ENCODE assay signal across 8 cellular contexts in the genomic region with DNA sequence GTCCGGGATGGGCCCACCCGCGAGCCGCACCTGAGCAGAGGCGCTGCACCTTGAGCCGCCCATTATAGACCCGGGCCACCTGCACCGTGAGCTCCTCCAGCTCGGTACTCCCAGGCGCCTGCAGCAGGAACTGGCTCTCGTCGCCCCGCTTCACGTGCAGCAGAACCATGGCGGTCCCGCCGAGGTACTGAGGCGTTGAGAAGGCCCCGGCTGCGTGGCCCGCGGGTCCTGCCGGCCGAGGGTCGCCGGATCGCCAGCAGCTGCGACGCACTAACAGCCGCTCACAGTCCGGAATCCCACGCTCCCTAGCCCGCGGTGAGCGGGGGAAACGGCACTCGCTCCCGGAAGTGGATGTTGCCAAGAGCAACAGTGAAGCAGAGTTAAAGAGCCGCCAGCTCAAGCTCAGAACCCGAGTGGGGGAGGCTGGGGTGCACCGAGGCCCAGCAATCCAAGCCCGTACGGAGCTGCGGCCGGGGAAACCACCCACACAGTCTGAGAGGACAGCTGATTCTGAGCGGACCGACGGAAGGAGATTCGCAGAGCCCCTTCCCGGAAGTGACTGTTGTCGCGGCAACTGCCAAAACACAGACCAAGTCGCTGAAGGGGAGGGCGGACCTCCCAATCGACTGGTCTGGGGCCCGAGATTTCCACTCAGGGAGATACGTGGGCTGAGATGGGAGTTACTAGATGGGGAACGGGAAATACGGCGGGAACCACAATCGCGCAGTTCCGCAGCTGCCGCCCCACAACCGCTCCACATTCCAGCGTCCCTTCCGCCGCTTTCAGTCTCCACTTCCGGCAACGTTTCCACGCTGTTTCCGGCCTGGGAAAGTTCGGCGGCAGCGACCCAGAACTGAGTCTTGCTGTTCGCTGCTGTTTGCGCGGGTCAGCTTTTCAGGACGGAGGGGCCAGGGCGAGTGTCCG. TPM values are rescaled to one million over a fixed set of nuclear protein-coding genes. Genes with fewer than 3 reads are reported as not detected.
DNase-seq lines count a peak whose midpoint lies in the region; ATAC-seq and TF ChIP-seq lines count a peak whose summit lies in the region.

A gene with protein sequence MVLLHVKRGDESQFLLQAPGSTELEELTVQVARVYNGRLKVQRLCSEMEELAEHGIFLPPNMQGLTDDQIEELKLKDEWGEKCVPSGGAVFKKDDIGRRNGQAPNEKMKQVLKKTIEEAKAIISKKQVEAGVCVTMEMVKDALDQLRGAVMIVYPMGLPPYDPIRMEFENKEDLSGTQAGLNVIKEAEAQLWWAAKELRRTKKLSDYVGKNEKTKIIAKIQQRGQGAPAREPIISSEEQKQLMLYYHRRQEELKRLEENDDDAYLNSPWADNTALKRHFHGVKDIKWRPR (minus strand): TSS at position 303 of the 924 bp plus-strand sequence. CDS start 134 bp downstream, at position 169.

- peaks cover 11% of the 10 kb centered on the region for H3K27me3 Mint-ChIP-seq in dendritic cell treated with granulocyte-macrophage colony-stimulating factor and Interleukin-4, amounts not matched to agents 40 ng/mL and 50 ng/mL, for 4 days

- H3K9ac ChIP-seq in BLaER1, result peak within 1 kb of the TSS; percentile 87

- H3K4me1 ChIP-seq in BLaER1, result peaks cover 21% of the 10 kb centered on the region
- H3K4me1 ChIP-seq in left lung, result peaks cover 6 to 18% of the 10 kb centered on the region in 2 donors

- no peaks in the 10 kb centered on the region for H3K9me3 Mint-ChIP-seq in dendritic cell treated with granulocyte-macrophage colony-stimulating factor and Interleukin-4, amounts not matched to agents 40 ng/mL and 50 ng/mL, for 4 days

- peak; percentile 90 for DNase-seq in NCI-H748 (lab: John Stamatoyannopoulos, UW; ENCODE audit: unreplicated experiment)
- DNase-seq in activated CD4-positive, alpha-beta T cell treated with anti-CD3 and anti-CD28 coated beads, Interleukin-2, amount 50 U/mL, for 24 hours (ENCODE audit: low read depth in 1 of 2, low spot score in 1 of 2), result peak; percentile 79 to 82
- peak; percentile 90 to 91 for DNase-seq in left lung
- peak; percentile 74 to 77 for DNase-seq in stimulated activated CD4-positive, alpha-beta T cell treated with anti-CD3 and anti-CD28 coated beads, Interleukin-2, amount 100 ng/mL, for 48 hours

- peaks cover 36% of the 10 kb centered on the region for H3K36me3 Mint-ChIP-seq in dendritic cell treated with granulocyte-macrophage colony-stimulating factor and Interleukin-4, amounts not matched to agents 40 ng/mL and 50 ng/mL, for 4 days (ENCODE audit: low read depth)

- H3K36me3 ChIP-seq in BLaER1 (peaks cover 30% of the 10 kb centered on the region), left lung (peaks cover 0 to 23% of the 10 kb centered on the region in 2 donors)

- H3K4me3 ChIP-seq in BLaER1, result peak within 1 kb of the TSS; percentile 99
- H3K4me3 ChIP-seq in left lung, result peak within 1 kb of the TSS; percentile 74 to 94

- H3K27me3 ChIP-seq in BLaER1 (no peaks in the 10 kb centered on the region), left lung (no peaks in the 10 kb centered on the region)

- H3K27ac Mint-ChIP-seq in dendritic cell treated with granulocyte-macrophage colony-stimulating factor and Interleukin-4, amounts not matched to agents 40 ng/mL and 50 ng/mL, for 4 days, result peak within 1 kb of the TSS; percentile 96

- TF ChIP-seq CTCF in left lung (IDR thresholded peaks at IDR 0.05), result no peak

- peak within 1 kb of the TSS; percentile 80 for H3K4me2 ChIP-seq in BLaER1

- ATAC-seq in GM19324 (IDR thresholded peaks at IDR 0.05; ENCODE audit: low FRiP score, unreplicated experiment) (peak; percentile 98), HG03469 (IDR thresholded peaks at IDR 0.05; ENCODE audit: unreplicated experiment) (peak; percentile 90), left lung (peak; percentile 94)

- peaks cover 6% of the 10 kb centered on the region for H3K4me1 Mint-ChIP-seq in dendritic cell treated with granulocyte-macrophage colony-stimulating factor and Interleukin-4, amounts not matched to agents 40 ng/mL and 50 ng/mL, for 4 days (ENCODE audit: low read depth)

- peak within 1 kb of the TSS; percentile 82 for H3K27ac ChIP-seq in BLaER1
- H3K27ac ChIP-seq in left lung, result peak within 1 kb of the TSS; percentile 86 to 96

- intact Hi-C loops in dendritic cell treated with granulocyte-macrophage colony-stimulating factor and Interleukin-4, amounts not matched to agents 40 ng/mL and 50 ng/mL, for 4 days (cut with micrococcal nuclease), result no loop called here
- intact Hi-C loops in left lung (cut with DNase I), result no loop called here

- H4K20me1 ChIP-seq in BLaER1, result peaks cover 19% of the 10 kb centered on the region

- H3K4me3 Mint-ChIP-seq in dendritic cell treated with granulocyte-macrophage colony-stimulating factor and Interleukin-4, amounts not matched to agents 40 ng/mL and 50 ng/mL, for 4 days, result peak within 1 kb of the TSS; percentile 99

- H3K9me3 ChIP-seq in BLaER1 (no peaks in the 10 kb centered on the region), left lung (no peaks in the 10 kb centered on the region)

RNA-seq across cellular contexts. Expression of the gene that starts here (rescaled TPM):
- total RNA-seq in left lung, result 10 to 100 TPM; 31.5 to 34.7 TPM

Comparison
In these comparisons a context has a peak if more than half of its experiments do, and no peak if none do; other contexts are left out.
1. Peak in every context shown above with its lines: DNase-seq, ATAC-seq, H3K4me3 ChIP-seq and H3K27ac ChIP-seq.